ENCODE assay signal across 8 cellular contexts in the genomic region with DNA sequence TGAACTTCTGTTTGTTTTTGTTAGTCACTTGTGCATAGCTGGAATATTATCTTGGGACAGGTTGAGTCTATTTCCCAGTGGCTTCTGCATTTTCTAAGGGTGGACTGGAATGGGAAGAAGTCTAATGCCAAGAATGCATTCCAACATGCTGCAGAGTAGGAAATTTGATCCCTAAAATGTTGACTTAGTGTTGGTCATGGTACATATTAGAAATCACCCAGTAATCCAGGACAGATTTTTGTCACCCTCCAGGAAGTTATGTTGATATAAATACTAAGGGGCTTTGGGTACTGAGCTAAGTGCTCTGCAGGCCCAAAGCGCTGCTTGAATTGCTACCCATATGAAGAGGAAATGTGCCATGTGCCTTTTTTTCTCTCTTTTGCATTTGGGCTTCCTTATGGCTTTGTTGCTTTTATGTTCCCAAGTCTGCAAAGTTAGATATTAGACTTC. TPM values are rescaled to one million over a fixed set of nuclear protein-coding genes. Genes with fewer than 3 reads are reported as not detected.
DNase-seq lines count a peak whose midpoint lies in the region; ATAC-seq and TF ChIP-seq lines count a peak whose summit lies in the region.

No MANE protein-coding gene starts in this region.

- peaks cover 91% of the 10 kb centered on the region for H3K79me2 ChIP-seq in fibroblast of lung (ENCODE audit: control insufficient read depth, insufficient read depth, low read length)

- no peaks in the 10 kb centered on the region for H3K9me3 ChIP-seq in Panc1 (ENCODE audit: control insufficient read depth, insufficient read depth, low read depth, low read length)
- H3K9me3 ChIP-seq in fibroblast of lung (ENCODE audit: control insufficient read depth, insufficient read depth, low read depth, low read length) = no peaks in the 10 kb centered on the region
- H3K9me3 ChIP-seq in sigmoid colon = no peaks in the 10 kb centered on the region

- H2AFZ ChIP-seq in fibroblast of lung (ENCODE audit: low read length) = no peak overlapping the region

- TF ChIP-seq CTCF in Panc1 (IDR thresholded peaks at IDR 0.05) (no peak), fibroblast of lung (conservative IDR thresholded peaks at IDR 0.05 in 1 of 2, IDR thresholded peaks at IDR 0.05 in 1 of 2; ENCODE audit: low read depth in 1 of 2, low read length in 2 of 2) (no peak), sigmoid colon (IDR thresholded peaks at IDR 0.05) (no peak), GM20000 (IDR thresholded peaks at IDR 0.05; ENCODE audit: extremely low read depth, missing control alignments) (no peak)

- in situ Hi-C loops in Panc1 (cut with HindIII; ENCODE audit: low pct_unique_long_range_greater_than_20kb, low sequenced_read_pairs) = no loop called here

- intact Hi-C loops in Panc1 (cut with micrococcal nuclease; ENCODE audit: unreplicated experiment) = no loop called here
- intact Hi-C loops in sigmoid colon (cut with DNase I) = no loop called here

- H3K36me3 ChIP-seq in Panc1 (ENCODE audit: control insufficient read depth, insufficient read depth, low read length) (0 out of 2 replicates have a peak, but pooled peaks cover 2% of the 10 kb centered on the region), fibroblast of lung (ENCODE audit: control insufficient read depth, insufficient read depth, low read length) (peaks cover 2% of the 10 kb centered on the region), sigmoid colon (peaks cover 0 to 4% (median 0%) of the 10 kb centered on the region in 4 donors)

- peak; percentile 72 for DNase-seq in GM03348 (ENCODE audit: low spot score)
- peak; percentile 98 for DNase-seq in Panc1 (ENCODE audit: low read depth, low spot score)
- peak; percentile 80 to 95 for DNase-seq in fibroblast of lung (ENCODE audit: low read depth in 2 of 2)
- no peak for DNase-seq in sigmoid colon
- no peak for DNase-seq in GM20000 (ENCODE audit: low spot score)
- no peak for DNase-seq in effector CD4-positive, alpha-beta T cell
- DNase-seq in NCI-H128 (lab: John Stamatoyannopoulos, UW; ENCODE audit: unreplicated experiment) = no peak

- no peak for TF ChIP-seq POLR2A in sigmoid colon (IDR thresholded peaks at IDR 0.05)

- POLR2A ChIA-PET in Panc1 (lab: Charles Lee) = interaction anchor here (0.5 to 0.6 kb wide), 2 partner anchors 10 to 26 kb away, joined by 4 to 6 read pairs; no protein-coding TSS in a partner anchor

- no peaks in the 10 kb centered on the region for H4K20me1 ChIP-seq in fibroblast of lung (ENCODE audit: control insufficient read depth, extremely low read depth, insufficient read depth, low read length)

- H3K4me1 ChIP-seq in Panc1 (ENCODE audit: control insufficient read depth, insufficient read depth, low read length) (peaks cover 72% of the 10 kb centered on the region), fibroblast of lung (ENCODE audit: control insufficient read depth, extremely low read depth, insufficient read depth, low read length) (peaks cover 22% of the 10 kb centered on the region), sigmoid colon (peaks cover 0 to 76% (median 76%) of the 10 kb centered on the region in 4 donors)

- no peaks in the 10 kb centered on the region for H3K27me3 ChIP-seq in Panc1 (ENCODE audit: control insufficient read depth, insufficient read depth, low read length)
- H3K27me3 ChIP-seq in fibroblast of lung (ENCODE audit: control insufficient read depth, insufficient read depth, low read length) = no peaks in the 10 kb centered on the region
- H3K27me3 ChIP-seq in sigmoid colon = no peaks in the 10 kb centered on the region

- H3K4me2 ChIP-seq in fibroblast of lung (ENCODE audit: extremely low read depth, insufficient read depth, low read length) = peak overlapping the region; percentile 49

- CTCF ChIA-PET in Panc1 (lab: Charles Lee) = interaction anchor here (0.8 kb wide), 1 partner anchor 28 kb away, joined by 4 read pairs; no protein-coding TSS in a partner anchor

- no peak overlapping the region for H3K9ac ChIP-seq in fibroblast of lung (ENCODE audit: insufficient read depth, low read length)

- no peak for TF ChIP-seq EP300 in sigmoid colon (IDR thresholded peaks at IDR 0.05)

- ATAC-seq in Panc1 = peak; percentile 82
- ATAC-seq in GM18861 (IDR thresholded peaks at IDR 0.05; ENCODE audit: unreplicated experiment) = no peak

- 12 to 14% methylated on average over 1 of the region's 1 CpG for WGBS in sigmoid colon, 2 donors

- BruUV-seq in Panc1 (replicated peaks; lab: Mats Ljungman, UMichigan) = TSS peak; percentile 10

- H3K4me3 ChIP-seq in Panc1 (ENCODE audit: low read depth in 2 of 2, low read length in 2 of 2) (peak overlapping the region in 1 of 2 experiments; percentile 31; a peak in 2 of 4 replicates), fibroblast of lung (replicated peaks in 1 of 4; ENCODE audit: control extremely low read depth in 1 of 4, insufficient read depth in 1 of 4, low read depth in 3 of 4, low read length in 4 of 4) (no peak overlapping the region), sigmoid colon (no peak overlapping the region)

- H3K27ac ChIP-seq in Panc1 (ENCODE audit: low read length) (peak overlapping the region; percentile 81), fibroblast of lung (ENCODE audit: insufficient read depth, low read length) (peak overlapping the region; percentile 66), sigmoid colon (peak overlapping the region; percentile 45 to 68 (median 64))

RNA-seq across cellular contexts. Expression of gene ARID1A, which starts 10.0 kb away (rescaled TPM):
- 110 TPM for total RNA-seq in Panc1 (2021; ENCODE audit: unreplicated experiment)
- 130 TPM for polyA plus RNA-seq in Panc1 (2012; ENCODE audit: insufficient read length)
- 10.3 and 16.0 TPM in 2 replicates for total RNA-seq in fibroblast of lung
- polyA plus RNA-seq in fibroblast of lung = 12.9 and 18.0 TPM in 2 replicates
- polyA plus RNA-seq in fibroblast of lung (2012) = 24.5 and 29.0 TPM in 2 replicates
- polyA minus RNA-seq in fibroblast of lung (ENCODE audit: low replicate concordance) = 97.0 and 130 TPM in 2 replicates
- total RNA-seq in sigmoid colon = 10 to 100 TPM; 20.7 to 47.1 (median 24.7) TPM
- 10 to 100 TPM in 2 of 3 donors, 1 to 10 TPM in 1; 7.2 to 36.7 (median 11.1) TPM for polyA plus RNA-seq in sigmoid colon

Comparison
In these comparisons a context has a peak if more than half of its experiments do, and no peak if none do; other contexts are left out.
1. DNase-seq: peak in GM03348 (single experiment), Panc1 (single experiment) and fibroblast of lung (2 of 2); none in sigmoid colon (single experiment), GM20000 (single experiment), effector CD4-positive, alpha-beta T cell (single experiment) and NCI-H128 (single experiment).
2. Peak in every context shown above with its lines, with median percentiles within 50 percentile points of each other: H3K27ac ChIP-seq.